24 cellular contexts compared by ENCODE assay signal in genomic region chr4:11397146-11397545, GRCh38. TPM values are rescaled to one million over a fixed set of nuclear protein-coding genes. Genes with fewer than 3 reads are reported as not detected.
DNase-seq lines count a peak whose midpoint lies in the region; ATAC-seq, FAIRE-seq and TF ChIP-seq lines count a peak whose summit lies in the region.
"Had no signal": no experiment of that assay in that cellular context is flagged by ENCODE, and none has a peak within 500 bp of the region (broad histone marks: within the 10 kb centered on the region; RNA-seq: fewer than 3 reads in every experiment).

No MANE protein-coding gene starts in this region.

- no peaks in the 10 kb centered on the region for H3K9me2 ChIP-seq in PC-3 (replicated peaks; ENCODE audit: low read length)

- POLR2A ChIA-PET in PC-3 (lab: Charles Lee; ENCODE audit: unreplicated experiment) = no interaction called here

- no peaks in the 10 kb centered on the region for H3K36me3 ChIP-seq in PC-3 (ENCODE audit: low read depth, low read length)
- peaks cover 8 to 10% of the 10 kb centered on the region in 2 donors for H3K36me3 ChIP-seq in esophagus (ENCODE audit: control insufficient read depth in 2 of 2, insufficient read depth in 2 of 2, low read length in 1 of 2)
- H3K36me3 ChIP-seq in small intestine (ENCODE audit: control insufficient read depth in 2 of 2, insufficient read depth in 2 of 2, low read length in 2 of 2) = no peaks in the 10 kb centered on the region

- no peak overlapping the region for H2AFZ ChIP-seq in PC-3 (ENCODE audit: low read length)

- H3K4me1 ChIP-seq in PC-3 (ENCODE audit: insufficient read depth, low read length) (peaks cover 12% of the 10 kb centered on the region; the same call in 1 of the 2 replicates), esophagus (ENCODE audit: control insufficient read depth in 2 of 2, insufficient read depth in 2 of 2, low read length in 1 of 2) (peaks cover 2 to 3% of the 10 kb centered on the region in 2 donors), small intestine (ENCODE audit: control insufficient read depth in 2 of 2, insufficient read depth in 1 of 2, low read depth in 1 of 2, low read length in 1 of 2) (no peaks in the 10 kb centered on the region)

- ATAC-seq in PC-3 (peak; percentile 49), GM19328 (IDR thresholded peaks at IDR 0.05; ENCODE audit: unreplicated experiment) (no peak), HG03521 (IDR thresholded peaks at IDR 0.05; ENCODE audit: unreplicated experiment) (no peak)
- ATAC-seq: CD8-positive, alpha-beta T cell had no signal

- H3K4me3 ChIP-seq in PC-3 (ENCODE audit: low read length) (no peak overlapping the region), esophagus (ENCODE audit: low read depth in 1 of 2, low read length in 2 of 2) (no peak overlapping the region), small intestine (ENCODE audit: low read depth in 1 of 2, low read length in 2 of 2) (no peak overlapping the region)
- H3K4me3 ChIP-seq: smooth muscle cell had no signal

- TF ChIP-seq CTCF in PC-3 (conservative IDR thresholded peaks at IDR 0.05; ENCODE audit: low read depth, low read length) = no peak

- intact Hi-C loops in PC-3 (cut with micrococcal nuclease) = no loop called here

- no peak for FAIRE-seq in small intestine (lab: Jason Lieb, UNC)
- FAIRE-seq: HTR-8/SVneo, islet of Langerhans had no signal

- WGBS in esophagus, 2 donors = 24 to 43% methylated on average over 1 of the region's 1 CpG
- WGBS in small intestine, 3 donors = 12 to 26% (median 22%) methylated on average over 1 of the region's 1 CpG

- no peaks in the 10 kb centered on the region for H4K20me1 ChIP-seq in PC-3 (ENCODE audit: low read length)

- no peak overlapping the region for H3K4me2 ChIP-seq in PC-3 (ENCODE audit: low read length)
- H3K4me2 ChIP-seq: smooth muscle cell had no signal

- H3K27me3 ChIP-seq in PC-3 (ENCODE audit: low read length) (no peaks in the 10 kb centered on the region), esophagus (ENCODE audit: control insufficient read depth in 1 of 2, insufficient read depth in 2 of 2, low read length in 2 of 2) (no peaks in the 10 kb centered on the region), small intestine (ENCODE audit: control insufficient read depth in 2 of 2, insufficient read depth in 2 of 2, low read length in 2 of 2) (no peaks in the 10 kb centered on the region)

- no peak overlapping the region for H3K9ac ChIP-seq in PC-3 (ENCODE audit: low read length)

- H3K9me3 ChIP-seq in PC-3 (ENCODE audit: low read length) (no peaks in the 10 kb centered on the region), esophagus (ENCODE audit: control insufficient read depth in 2 of 2, insufficient read depth in 1 of 2, low read depth in 1 of 2, low read length in 1 of 2) (peaks cover 0 to 7% of the 10 kb centered on the region in 2 donors), small intestine (ENCODE audit: control insufficient read depth, low read depth) (no peaks in the 10 kb centered on the region)

- DNase-seq in HT1080 (ENCODE audit: low read depth) = peak; percentile 70
- DNase-seq in PC-3 = peak; percentile 20
- DNase-seq in small intestine = peak; percentile 84
- DNase-seq in activated naive CD4-positive, alpha-beta T cell treated with Interleukin-2 at 50 U/mL for 16 hours = no peak
- DNase-seq: activated CD4-positive, alpha-beta memory T cell treated with anti-CD3 and anti-CD28 coated beads, Interleukin-2, amount 10 ng/mL, durations not matched to agents 7 days and 5 days; activated naive CD4-positive, alpha-beta T cell treated with anti-CD3 and anti-CD28 coated beads for 36 hours; activated T-cell treated with anti-CD3 and anti-CD28 coated beads, Interleukin-2, amount 50 U/mL, for 1 hour; CD8-positive, alpha-beta T cell; foreskin fibroblast; GF-D8; H9; NCI-H1417; NCI-H2107; NCI-H510A; NK-92 treated with Interleukin-12 subunit alpha and Interleukin-12 subunit beta, amount 100 ng/mL, for 24 hours; stimulated activated CD4-positive, alpha-beta T cell treated with anti-CD3 and anti-CD28 coated beads, Interleukin-2, amount 100 ng/mL, for 48 hours; stimulated activated naive CD4-positive, alpha-beta T cell treated with Interleukin-2 at 50 U/mL for 16 hours; T1000 had no signal

- H3K27ac ChIP-seq in PC-3 (ENCODE audit: low read length) (no peak overlapping the region), esophagus (ENCODE audit: low read depth in 2 of 2, low read length in 1 of 2) (peak overlapping the region; percentile 60 to 74), small intestine (ENCODE audit: low read depth in 1 of 2, low read length in 1 of 2) (no peak overlapping the region)

- CTCF ChIA-PET in PC-3 (lab: Charles Lee) = no interaction called here

- H3F3A ChIP-seq in PC-3 (ENCODE audit: low read length, unreplicated experiment) = no peaks in the 10 kb centered on the region

- H3K79me2 ChIP-seq in PC-3 (ENCODE audit: low read length) = no peaks in the 10 kb centered on the region

- no TSS peak for BruUV-seq in PC-3 (replicated peaks; lab: Mats Ljungman, UMichigan)

RNA-seq across cellular contexts. Expression of gene HS3ST1, which starts 31.5 kb away (rescaled TPM):
- total RNA-seq in HT1080 (2014; rRNA removed; shearing (Covaris generic)) = 0.57 and 3.5 TPM in 2 replicates
- 0.45 and 0.67 TPM in 2 replicates for polyA plus RNA-seq in HT1080 (2015; cell fraction: cytosol; rRNA removed)
- polyA plus RNA-seq in HT1080 (2015; cell fraction: nucleus; rRNA removed) = 0.12 and 1.1 TPM in 2 replicates
- 4.1 and 4.2 TPM in 2 replicates for total RNA-seq in PC-3 (2014; rRNA removed)
- 10 to 100 TPM in 1 of 2 donors, 1 to 10 TPM in 1; 2.6 to 14.5 TPM for polyA plus RNA-seq in esophagus
- 1 to 10 TPM; 1.1 to 5.1 (median 1.1) TPM for polyA plus RNA-seq in small intestine
- total RNA-seq: activated CD4-positive, alpha-beta memory T cell treated with anti-CD3 and anti-CD28 coated beads, Interleukin-2, amount 10 ng/mL, durations not matched to agents 7 days and 5 days; activated naive CD4-positive, alpha-beta T cell treated with anti-CD3 and anti-CD28 coated beads for 36 hours; CD8-positive, alpha-beta T cell had no signal

Comparison
In these comparisons a context has a peak if more than half of its experiments do, and no peak if none do; other contexts are left out.
1. H3K27ac ChIP-seq: peak in esophagus (2 of 2); none in PC-3 (single experiment) and small intestine (0 of 2).